ENCODE assay signal across 16 cellular contexts in genomic region chr20:47748069-47748468, GRCh38.
"Had no signal": no experiment of that assay in that cellular context is flagged by ENCODE, and none has a peak within 500 bp of the region (broad histone marks: within the 10 kb centered on the region; RNA-seq: fewer than 3 reads in every experiment).

No MANE protein-coding gene starts in this region.

- ATAC-seq: activated CD8-positive, alpha-beta memory T cell treated with anti-CD3 and anti-CD28 coated beads, Interleukin-2, amount 10 ng/mL, durations not matched to agents 7 days and 5 days; body of pancreas; foreskin keratinocyte; stimulated activated naive CD8-positive, alpha-beta T cell treated with anti-CD3 and anti-CD28 coated beads, Interleukin-15, Interleukin-2, amounts not matched to agents 100 U/mL and 50 U/mL, for 24 hours had no signal

- H3K27ac Mint-ChIP-seq: activated B cell treated with CpG ODN at 0.5 μM for 24 hours; activated CD4-positive, alpha-beta memory T cell treated with anti-CD3 and anti-CD28 coated beads, Interleukin-2, amount 10 ng/mL, durations not matched to agents 7 days and 5 days; activated CD8-positive, alpha-beta memory T cell treated with anti-CD3 and anti-CD28 coated beads, Interleukin-2, amount 10 ng/mL, durations not matched to agents 7 days and 5 days; memory B cell had no signal

- H3K36me3 Mint-ChIP-seq: activated CD8-positive, alpha-beta memory T cell treated with anti-CD3 and anti-CD28 coated beads, Interleukin-2, amount 10 ng/mL, durations not matched to agents 7 days and 5 days had no signal

- H3K27ac ChIP-seq: body of pancreas, foreskin keratinocyte had no signal

- H3K4me3 Mint-ChIP-seq: activated CD4-positive, alpha-beta memory T cell treated with anti-CD3 and anti-CD28 coated beads, Interleukin-2, amount 10 ng/mL, durations not matched to agents 7 days and 5 days; activated CD8-positive, alpha-beta memory T cell treated with anti-CD3 and anti-CD28 coated beads, Interleukin-2, amount 10 ng/mL, durations not matched to agents 7 days and 5 days; memory B cell had no signal

- H3K27me3 ChIP-seq: body of pancreas, foreskin keratinocyte, transverse colon had no signal

- H3K9me3 Mint-ChIP-seq: activated B cell treated with CpG ODN at 0.5 μM for 24 hours; activated CD4-positive, alpha-beta memory T cell treated with anti-CD3 and anti-CD28 coated beads, Interleukin-2, amount 10 ng/mL, durations not matched to agents 7 days and 5 days had no signal

- DNase-seq: activated B cell treated with CpG ODN at 0.5 μM for 24 hours; activated CD4-positive, alpha-beta memory T cell treated with anti-CD3 and anti-CD28 coated beads, Interleukin-2, amount 10 ng/mL, durations not matched to agents 7 days and 5 days; activated CD4-positive, alpha-beta T cell treated with anti-CD3 and anti-CD28 coated beads for 4 hours; activated CD8-positive, alpha-beta memory T cell treated with anti-CD3 and anti-CD28 coated beads, Interleukin-2, amount 10 ng/mL, durations not matched to agents 7 days and 5 days; activated naive CD4-positive, alpha-beta T cell; body of pancreas; foreskin keratinocyte; mucosa of descending colon; naive B cell; stimulated activated naive CD8-positive, alpha-beta T cell treated with anti-CD3 and anti-CD28 coated beads, Interleukin-15, Interleukin-2, amounts not matched to agents 100 U/mL and 50 U/mL, for 24 hours; substantia nigra; T-helper 1 cell; T-helper 9 cell; transverse colon had no signal

- H3K9ac ChIP-seq: parathyroid adenoma had no signal

- H3K4me1 ChIP-seq: body of pancreas, foreskin keratinocyte, parathyroid adenoma had no signal

- H3K79me2 ChIP-seq: parathyroid adenoma had no signal

- H3K36me3 ChIP-seq: transverse colon had no signal

- H3K4me3 ChIP-seq: body of pancreas, mucosa of descending colon, transverse colon had no signal

- H2AFZ ChIP-seq: parathyroid adenoma had no signal

- H3K9me3 ChIP-seq: body of pancreas, mucosa of descending colon, transverse colon had no signal
